ENCODE assay signal across 27 cellular contexts in the genomic region with DNA sequence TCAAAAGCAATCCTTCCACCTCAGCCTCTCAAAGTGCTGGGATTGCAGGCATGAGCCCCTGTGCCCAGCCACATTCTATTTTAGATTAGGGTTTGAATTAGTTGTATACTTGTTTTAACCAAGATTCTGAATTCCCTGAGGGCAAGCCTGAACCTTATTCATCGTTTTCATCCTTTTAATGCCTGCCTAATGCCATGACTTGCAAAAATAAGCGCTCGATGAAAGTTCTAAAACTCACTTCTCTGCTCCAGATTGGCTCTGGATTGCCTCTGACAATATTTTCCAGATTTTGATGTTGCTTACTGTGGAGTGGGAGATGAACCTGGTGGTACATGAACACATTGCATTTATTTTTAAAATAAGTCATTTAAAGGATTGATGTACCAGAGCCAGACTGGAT.
DNase-seq lines count a peak whose midpoint lies in the region; ATAC-seq, FAIRE-seq and TF ChIP-seq lines count a peak whose summit lies in the region.
"Had no signal": no experiment of that assay in that cellular context is flagged by ENCODE, and none has a peak within 500 bp of the region (broad histone marks: within the 10 kb centered on the region; RNA-seq: fewer than 3 reads in every experiment).

No MANE protein-coding gene starts in this region.

- POLR2A ChIA-PET in A549 (lab: Yijun Ruan, JAX), result no interaction called here

- no peak overlapping the region for H3K4me3 ChIP-seq in A549
- H3K4me3 ChIP-seq: BLaER1, GM12878 had no signal

- no peak for TF ChIP-seq CTCF in A549 (IDR thresholded peaks at IDR 0.05)
- TF ChIP-seq CTCF in glutamatergic neuron (IDR thresholded peaks at IDR 0.05; ENCODE audit: partially characterized antibody, unreplicated experiment), result peak; percentile 16

- peaks cover 7% of the 10 kb centered on the region for H3K4me1 Mint-ChIP-seq in glutamatergic neuron (ENCODE audit: low read depth, unreplicated experiment)
- H3K4me1 Mint-ChIP-seq: CD14-positive monocyte had no signal

- H3K27ac Mint-ChIP-seq in glutamatergic neuron (ENCODE audit: unreplicated experiment), result no peak overlapping the region
- H3K27ac Mint-ChIP-seq: CD14-positive monocyte; CD4-positive, alpha-beta memory T cell; CD8-positive, alpha-beta memory T cell had no signal

- 8% methylated on average over 3 of the region's 3 CpGs for WGBS in A549 (ENCODE audit: missing lambda C conversion rate)

- H3K36me3 Mint-ChIP-seq in glutamatergic neuron (ENCODE audit: unreplicated experiment), result no peaks in the 10 kb centered on the region

- H3K27me3 Mint-ChIP-seq in glutamatergic neuron (ENCODE audit: unreplicated experiment), result no peaks in the 10 kb centered on the region
- H3K27me3 Mint-ChIP-seq: CD4-positive, alpha-beta memory T cell; CD4-positive, CD25-positive, alpha-beta regulatory T cell had no signal

- H3K4me1 ChIP-seq in A549, result no peaks in the 10 kb centered on the region
- H3K4me1 ChIP-seq: BE2C had no signal

- DNase-seq in A549 (ENCODE audit: low read depth in 1 of 2, low spot score in 1 of 2) (no peak), Ammon's horn (ENCODE audit: low spot score) (peak; percentile 24), glutamatergic neuron (no peak), NCI-H2029 (lab: John Stamatoyannopoulos, UW) (no peak), posterior vena cava (ENCODE audit: low spot score) (no peak)
- DNase-seq: 8988T; AML-193; BE2C; C1 segment of cervical spinal cord; CD4-positive, alpha-beta memory T cell; CD4-positive, CD25-positive, alpha-beta regulatory T cell; CD8-positive, alpha-beta memory T cell; COR-L47; DMS 273 treated with DMSO at 0.1 percent for 48 hours; DMS153; DMS53; DMS79; DND-41; EL; GDM1 had no signal

- H3K4me3 Mint-ChIP-seq in glutamatergic neuron (ENCODE audit: unreplicated experiment), result no peak overlapping the region
- H3K4me3 Mint-ChIP-seq: CD14-positive monocyte; CD4-positive, alpha-beta memory T cell; CD4-positive, CD25-positive, alpha-beta regulatory T cell; CD8-positive, alpha-beta memory T cell had no signal

- intact Hi-C loops in posterior vena cava (cut with DNase I), result no loop called here

- no peaks in the 10 kb centered on the region for H3K9me3 Mint-ChIP-seq in glutamatergic neuron (ENCODE audit: unreplicated experiment)
- H3K9me3 Mint-ChIP-seq: CD14-positive monocyte; CD4-positive, alpha-beta memory T cell; CD4-positive, CD25-positive, alpha-beta regulatory T cell; CD8-positive, alpha-beta memory T cell had no signal

- FAIRE-seq in A549 (lab: Jason Lieb, UNC), result no peak
- FAIRE-seq: A204.1, GM12878, GM12892, GM18507, GM19239 had no signal

- CTCF ChIA-PET in A549 (lab: Yijun Ruan, JAX), result no interaction called here

- no peaks in the 10 kb centered on the region for H3K9me3 ChIP-seq in A549
- H3K9me3 ChIP-seq: BE2C, BLaER1 had no signal

- TF ChIP-seq POLR2A in A549 (IDR thresholded peaks at IDR 0.05; ENCODE audit: low read length), result no peak

- no peak for TF ChIP-seq RAD21 in A549 (conservative IDR thresholded peaks at IDR 0.05 in 1 of 2, IDR thresholded peaks at IDR 0.05 in 1 of 2)

- ATAC-seq in A549, result no peak
- ATAC-seq: GM12878 had no signal

- no peak for TF ChIP-seq EP300 in A549 (IDR thresholded peaks at IDR 0.05)

- H3K4me2 ChIP-seq in A549, result no peak overlapping the region
- H3K4me2 ChIP-seq: BLaER1 had no signal

- no peak overlapping the region for H3K27ac ChIP-seq in A549
- H3K27ac ChIP-seq: BLaER1 had no signal

TF ChIP-seq in A549, 52 proteins besides CTCF, POLR2A, EP300 and RAD21:
- TF ChIP-seq JUN (IDR thresholded peaks at IDR 0.05) (no peak), POLR2AphosphoS2 (conservative IDR thresholded peaks at IDR 0.05; ENCODE audit: low read length) (no peak), NFE2L2 (conservative IDR thresholded peaks at IDR 0.05; ENCODE audit: low read length) (peak; percentile 85)
TF ChIP-seq in A549: peak in this region for 1.
